Comparison of ENCODE assay signal across 1 cellular context in genomic region chr3:15107075-15107947, GRCh38.
A peak's percentile ranks its signal among the peaks of the same experiment; 100 is the strongest.
TF ChIP-seq lines count a peak whose summit lies in the region.

No MANE protein-coding gene starts in this region.

TF ChIP-seq in HepG2, 621 proteins besides CTCF, POLR2A, EP300 and RAD21 (continued from another document and continues in another):
- peak; percentile 60; the same call in 1 of the 2 replicates for TF ChIP-seq ZNF503 (CRISPR knock-in tag; IDR thresholded peaks at IDR 0.05)
- TF ChIP-seq HNF1A (IDR thresholded peaks at IDR 0.05; ENCODE audit: low read depth): peak; percentile 51; the same call in 1 of the 2 replicates
- peak; percentile 15; the same call in 1 of the 2 replicates for TF ChIP-seq HNF1A (CRISPR knock-in tag; IDR thresholded peaks at IDR 0.05; ENCODE audit: borderline replicate concordance)
- TF ChIP-seq FOXO1 (CRISPR knock-in tag; IDR thresholded peaks at IDR 0.05): peak; percentile 27; the same call in 1 of the 2 replicates
- no peak for TF ChIP-seq ZNF674 (CRISPR knock-in tag; IDR thresholded peaks at IDR 0.05; ENCODE audit: low read depth)
- TF ChIP-seq ZNF639 (CRISPR knock-in tag; conservative IDR thresholded peaks at IDR 0.05): no peak
- TF ChIP-seq ADNP (CRISPR knock-in tag; IDR thresholded peaks at IDR 0.05): no peak
- 0 out of 2 replicates have a peak, but pooled peaks have one; percentile 40 for TF ChIP-seq ZNF619 (CRISPR knock-in tag; IDR thresholded peaks at IDR 0.05)
- no peak for TF ChIP-seq ZFX (CRISPR knock-in tag; IDR thresholded peaks at IDR 0.05; ENCODE audit: low read depth)
- TF ChIP-seq TOE1 (CRISPR knock-in tag; IDR thresholded peaks at IDR 0.05): no peak
- TF ChIP-seq MAZ (IDR thresholded peaks at IDR 0.05; ENCODE audit: borderline replicate concordance, low read depth, low read length): 0 out of 2 replicates have a peak, but pooled peaks have one; percentile 14
- 0 out of 2 replicates have a peak, but pooled peaks have one; percentile 20 for TF ChIP-seq MAZ (CRISPR knock-in tag; IDR thresholded peaks at IDR 0.05; ENCODE audit: low read depth)
- TF ChIP-seq ZBTB4 (CRISPR knock-in tag; IDR thresholded peaks at IDR 0.05; ENCODE audit: borderline replicate concordance): no peak
- TF ChIP-seq NFIC (IDR thresholded peaks at IDR 0.05; ENCODE audit: low read length): no peak
- TF ChIP-seq ZNF3 (CRISPR knock-in tag; IDR thresholded peaks at IDR 0.05): no peak
- TF ChIP-seq ZNF441 (CRISPR knock-in tag; IDR thresholded peaks at IDR 0.05; ENCODE audit: borderline replicate concordance): peak; percentile 99
- no peak for TF ChIP-seq PAX8 (CRISPR knock-in tag; IDR thresholded peaks at IDR 0.05; ENCODE audit: borderline replicate concordance)
- TF ChIP-seq BCL6 (CRISPR knock-in tag; IDR thresholded peaks at IDR 0.05): peak; percentile 44; the same call in 1 of the 2 replicates
- TF ChIP-seq ZHX2 (IDR thresholded peaks at IDR 0.05; ENCODE audit: low read depth): no peak; the same call in 1 of the 2 replicates
- TF ChIP-seq ZHX2 (CRISPR knock-in tag; IDR thresholded peaks at IDR 0.05; ENCODE audit: borderline replicate concordance): no peak
- TF ChIP-seq NCOR1 (IDR thresholded peaks at IDR 0.05; ENCODE audit: borderline replicate concordance, low read length): 0 out of 2 replicates have a peak, but pooled peaks have one; percentile 51
- TF ChIP-seq ZNF558 (CRISPR knock-in tag; IDR thresholded peaks at IDR 0.05; ENCODE audit: borderline replicate concordance): no peak
- TF ChIP-seq NFE2L2 (IDR thresholded peaks at IDR 0.05; ENCODE audit: low read length): no peak
- TF ChIP-seq PCBP2 (optimal IDR thresholded peaks at IDR 0.05; ENCODE audit: low read depth, low read length, poor library complexity, severe bottlenecking): no peak
- 0 out of 2 replicates have a peak, but pooled peaks have one; percentile 30 for TF ChIP-seq NFAT5 (CRISPR knock-in tag; IDR thresholded peaks at IDR 0.05)
- no peak for TF ChIP-seq ZNF235 (CRISPR knock-in tag; IDR thresholded peaks at IDR 0.05; ENCODE audit: borderline replicate concordance)
- TF ChIP-seq SNAI1 (CRISPR knock-in tag; IDR thresholded peaks at IDR 0.05; ENCODE audit: borderline replicate concordance): no peak
- TF ChIP-seq ZNF101 (CRISPR knock-in tag; IDR thresholded peaks at IDR 0.05; ENCODE audit: borderline replicate concordance, low read depth): no peak
- TF ChIP-seq ZBTB26 (CRISPR knock-in tag; IDR thresholded peaks at IDR 0.05; ENCODE audit: borderline replicate concordance): no peak; the same call in 1 of the 2 replicates
- TF ChIP-seq TMF1 (CRISPR knock-in tag; IDR thresholded peaks at IDR 0.05; ENCODE audit: low read depth): no peak
